ENCODE assay signal across 8 cellular contexts in genomic region chr19:42220751-42221097, GRCh38. TPM values are rescaled to one million over a fixed set of nuclear protein-coding genes. Genes with fewer than 3 reads are reported as not detected.
A peak's percentile ranks its signal among the peaks of the same experiment; 100 is the strongest.
DNase-seq lines count a peak whose midpoint lies in the region; ATAC-seq and TF ChIP-seq lines count a peak whose summit lies in the region.

No MANE protein-coding gene starts in this region.

- H3K4me3 ChIP-seq in fibroblast of villous mesenchyme (ENCODE audit: low read depth, low read length) (peak overlapping the region; percentile 97), psoas muscle (peak overlapping the region; percentile 88)

- H3K36me3 Mint-ChIP-seq in T-cell = peaks cover 17% of the 10 kb centered on the region

- H3K4me3 Mint-ChIP-seq in T-cell = peak overlapping the region; percentile 89 to 100 (median 99)

- intact Hi-C loops in psoas muscle (cut with DNase I) = no loop called here

- H3K27ac Mint-ChIP-seq in T-cell = peak overlapping the region; percentile 69 to 95

- H3K9ac ChIP-seq in ES-I3 (ENCODE audit: low read depth, low read length) = peak overlapping the region; percentile 85

- H3K36me3 ChIP-seq in ES-I3 (ENCODE audit: insufficient read depth, low read length) (0 out of 2 replicates have a peak, but pooled peaks cover 5% of the 10 kb centered on the region), psoas muscle (ENCODE audit: insufficient read depth in 1 of 2, low read depth in 1 of 2) (peaks cover 0 to 21% of the 10 kb centered on the region in 2 donors)

- peaks cover 51 to 56% (median 51%) of the 10 kb centered on the region in 3 donors for H3K4me1 Mint-ChIP-seq in T-cell

- no peaks in the 10 kb centered on the region for H3K27me3 Mint-ChIP-seq in T-cell

- no peak for TF ChIP-seq CTCF in fibroblast of villous mesenchyme (IDR thresholded peaks at IDR 0.05; ENCODE audit: insufficient read depth, low read depth, low read length)
- TF ChIP-seq CTCF in psoas muscle (IDR thresholded peaks at IDR 0.05) = no peak

- POLR2A ChIA-PET in T-cell (lab: Charles Lee) = interaction anchor here in 1 of 2 donors (0.6 to 1.6 kb wide), 2 partner anchors 22 to 44 kb away, joined by 5 to 8 read pairs; partner anchors contain the start of gene GSK3A

- ATAC-seq in T-cell (replicated peaks in 1 of 4) = no peak
- no peak for ATAC-seq in psoas muscle
- no peak for ATAC-seq in HG02571 (IDR thresholded peaks at IDR 0.05; ENCODE audit: unreplicated experiment)
- ATAC-seq in GM21515 (IDR thresholded peaks at IDR 0.05; ENCODE audit: unreplicated experiment) = no peak
- no peak for ATAC-seq in HG03139 (IDR thresholded peaks at IDR 0.05; ENCODE audit: unreplicated experiment)

- H3K4me1 ChIP-seq in ES-I3 (ENCODE audit: insufficient read depth, low read length) = peaks cover 9% of the 10 kb centered on the region; the same call in 1 of the 2 replicates
- H3K4me1 ChIP-seq in psoas muscle = peaks cover 37% of the 10 kb centered on the region

- peak overlapping the region; percentile 77 for H3K27ac ChIP-seq in psoas muscle

- DNase-seq in T-cell (no peak), fibroblast of villous mesenchyme (ENCODE audit: low read depth) (no peak), psoas muscle (no peak), hippocampal formation (lab: John Stamatoyannopoulos, UW) (no peak)

- H3K27me3 ChIP-seq in psoas muscle (ENCODE audit: insufficient read depth in 3 of 3, low read length in 2 of 3) = no peaks in the 10 kb centered on the region

- CTCF ChIA-PET in T-cell (lab: Charles Lee) = interaction anchor here in 1 of 2 donors (0.6 to 1.7 kb wide), 2 partner anchors 15 to 21 kb away, joined by 3 to 9 read pairs; no protein-coding TSS in a partner anchor

- H3K9me3 Mint-ChIP-seq in T-cell = no peaks in the 10 kb centered on the region

- no peaks in the 10 kb centered on the region for H3K9me3 ChIP-seq in ES-I3 (ENCODE audit: control insufficient read depth, insufficient read depth, low read length)
- H3K9me3 ChIP-seq in psoas muscle = no peaks in the 10 kb centered on the region

- WGBS in psoas muscle, 3 donors = 1 to 2% (median 1%) methylated on average over 6 of the region's 6 CpGs

RNA-seq across cellular contexts. Expression of gene ZNF526, which starts 0.6 kb away (rescaled TPM):
- total RNA-seq in T-cell = 10 to 100 TPM in 3 of 5 donors, 1 to 10 TPM in 2; 8.0 to 25.1 (median 23.1) TPM
- total RNA-seq in fibroblast of villous mesenchyme = 14.8 and 20.3 TPM in 2 replicates
- total RNA-seq in psoas muscle = 1 to 10 TPM; 4.2 to 7.9 (median 6.0) TPM
- 1 to 10 TPM; 3.4 to 7.4 (median 5.0) TPM for polyA plus RNA-seq in psoas muscle

RNA-seq across cellular contexts. Expression of gene DEDD2, which starts 3.2 kb away (rescaled TPM):
- total RNA-seq in T-cell = 10 to 100 TPM; 67.6 to 82.8 (median 71.0) TPM
- total RNA-seq in fibroblast of villous mesenchyme = 14.8 and 15.1 TPM in 2 replicates
- total RNA-seq in psoas muscle = 10 to 100 TPM in 3 of 4 donors, 1 to 10 TPM in 1; 8.8 to 22.5 (median 11.6) TPM
- polyA plus RNA-seq in psoas muscle = 10 to 100 TPM; 11.6 to 26.1 (median 20.5) TPM

RNA-seq across cellular contexts. Expression of gene GSK3A, which starts 21.7 kb away (rescaled TPM):
- total RNA-seq in T-cell (10 to 100 TPM; 21.4 to 45.8 (median 38.1) TPM), fibroblast of villous mesenchyme (16.8 and 21.2 TPM in 2 replicates), psoas muscle (10 to 100 TPM; 48.7 to 64.8 (median 58.1) TPM)
- polyA plus RNA-seq in psoas muscle = 100 to 1,000 TPM in 1 of 3 donors, 10 to 100 TPM in 2; 70.1 to 117 (median 81.1) TPM

RNA-seq across cellular contexts. Expression of gene ERF, which starts 34.2 kb away (rescaled TPM):
- total RNA-seq in T-cell (10 to 100 TPM; 35.9 to 97.3 (median 44.6) TPM), fibroblast of villous mesenchyme (27.6 and 32.5 TPM in 2 replicates), psoas muscle (10 to 100 TPM; 10.0 to 13.5 (median 11.8) TPM)
- 10 to 100 TPM in 2 of 3 donors, 1 to 10 TPM in 1; 7.1 to 11.7 (median 11.4) TPM for polyA plus RNA-seq in psoas muscle

RNA-seq across cellular contexts. Expression of gene CIC, which starts 48.3 kb away (rescaled TPM):
- total RNA-seq in T-cell (100 to 1,000 TPM in 4 of 5 donors, 10 to 100 TPM in 1; 93.9 to 110 (median 104) TPM), fibroblast of villous mesenchyme (23.7 and 26.7 TPM in 2 replicates), psoas muscle (10 to 100 TPM; 28.8 to 55.0 (median 44.2) TPM)
- 10 to 100 TPM; 17.1 to 39.3 (median 18.1) TPM for polyA plus RNA-seq in psoas muscle
